ENCODE assay signal across 1 cellular context in the genomic region with DNA sequence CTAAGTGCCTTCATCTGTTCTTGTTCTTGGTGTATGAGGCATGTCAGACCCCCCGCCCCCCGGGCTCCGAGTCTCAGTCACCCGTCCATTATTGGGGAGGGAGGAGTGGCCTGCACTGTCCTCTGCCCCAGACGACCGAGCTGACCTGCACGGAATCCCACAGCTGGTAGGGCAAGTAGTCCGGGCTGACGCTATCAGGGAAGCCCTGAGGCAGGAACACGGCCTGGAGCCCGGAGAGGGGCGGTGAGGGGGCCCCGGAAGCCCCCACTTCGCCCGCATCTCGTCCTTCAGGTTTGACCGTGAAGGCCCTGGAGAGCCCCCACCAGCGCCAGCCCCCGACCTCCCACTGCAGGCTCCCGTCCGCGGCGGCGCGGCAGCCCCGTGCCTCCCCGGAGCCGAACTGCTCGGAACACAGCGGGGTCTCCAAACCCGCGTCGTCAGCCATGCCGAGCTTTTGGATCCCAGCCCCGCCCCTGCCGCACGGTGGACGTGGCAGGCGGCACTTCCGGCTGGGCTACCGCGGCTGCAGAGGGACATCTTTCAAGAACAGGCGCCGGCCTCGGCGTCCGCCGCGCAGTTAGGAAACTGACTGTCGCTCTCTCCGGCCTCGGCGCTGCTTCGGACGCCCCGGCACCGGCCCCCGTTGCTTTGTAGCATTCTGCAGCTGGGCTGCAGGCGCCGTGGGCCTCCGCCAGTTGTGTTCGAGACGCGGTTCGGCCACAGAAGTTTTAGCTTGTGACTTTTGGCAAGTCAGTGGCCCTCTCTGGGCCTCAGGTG.
A peak's percentile ranks its signal among the peaks of the same experiment; 100 is the strongest.
TF ChIP-seq lines count a peak whose summit lies in the region.

A gene (minus strand): TSS at position 463 of the 777 bp plus-strand sequence. CDS start 18 bp downstream, at position 445.

TF ChIP-seq in HepG2, 621 proteins besides CTCF, POLR2A, EP300 and RAD21 (continued from another document and continues in another):
- TF ChIP-seq, protein P1, sequence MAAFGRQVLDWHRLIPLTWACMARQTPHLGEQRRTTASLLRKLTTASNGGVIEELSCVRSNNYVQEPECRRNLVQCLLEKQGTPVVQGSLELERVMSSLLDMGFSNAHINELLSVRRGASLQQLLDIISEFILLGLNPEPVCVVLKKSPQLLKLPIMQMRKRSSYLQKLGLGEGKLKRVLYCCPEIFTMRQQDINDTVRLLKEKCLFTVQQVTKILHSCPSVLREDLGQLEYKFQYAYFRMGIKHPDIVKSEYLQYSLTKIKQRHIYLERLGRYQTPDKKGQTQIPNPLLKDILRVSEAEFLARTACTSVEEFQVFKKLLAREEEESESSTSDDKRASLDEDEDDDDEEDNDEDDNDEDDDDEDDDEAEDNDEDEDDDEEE (CRISPR knock-in tag; IDR thresholded peaks at IDR 0.05): peak; percentile 93
- TF ChIP-seq ZSCAN29 (CRISPR knock-in tag; conservative IDR thresholded peaks at IDR 0.05): peak; percentile 60; the same call in 1 of the 2 replicates
- TF ChIP-seq REXO4 (CRISPR knock-in tag; IDR thresholded peaks at IDR 0.05; ENCODE audit: borderline replicate concordance): no peak; the same call in 1 of the 2 replicates
- TF ChIP-seq, protein P2, sequence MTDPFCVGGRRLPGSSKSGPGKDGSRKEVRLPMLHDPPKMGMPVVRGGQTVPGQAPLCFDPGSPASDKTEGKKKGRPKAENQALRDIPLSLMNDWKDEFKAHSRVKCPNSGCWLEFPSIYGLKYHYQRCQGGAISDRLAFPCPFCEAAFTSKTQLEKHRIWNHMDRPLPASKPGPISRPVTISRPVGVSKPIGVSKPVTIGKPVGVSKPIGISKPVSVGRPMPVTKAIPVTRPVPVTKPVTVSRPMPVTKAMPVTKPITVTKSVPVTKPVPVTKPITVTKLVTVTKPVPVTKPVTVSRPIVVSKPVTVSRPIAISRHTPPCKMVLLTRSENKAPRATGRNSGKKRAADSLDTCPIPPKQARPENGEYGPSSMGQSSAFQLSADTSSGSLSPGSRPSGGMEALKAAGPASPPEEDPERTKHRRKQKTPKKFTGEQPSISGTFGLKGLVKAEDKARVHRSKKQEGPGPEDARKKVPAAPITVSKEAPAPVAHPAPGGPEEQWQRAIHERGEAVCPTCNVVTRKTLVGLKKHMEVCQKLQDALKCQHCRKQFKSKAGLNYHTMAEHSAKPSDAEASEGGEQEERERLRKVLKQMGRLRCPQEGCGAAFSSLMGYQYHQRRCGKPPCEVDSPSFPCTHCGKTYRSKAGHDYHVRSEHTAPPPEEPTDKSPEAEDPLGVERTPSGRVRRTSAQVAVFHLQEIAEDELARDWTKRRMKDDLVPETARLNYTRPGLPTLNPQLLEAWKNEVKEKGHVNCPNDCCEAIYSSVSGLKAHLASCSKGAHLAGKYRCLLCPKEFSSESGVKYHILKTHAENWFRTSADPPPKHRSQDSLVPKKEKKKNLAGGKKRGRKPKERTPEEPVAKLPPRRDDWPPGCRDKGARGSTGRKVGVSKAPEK (CRISPR knock-in tag; IDR thresholded peaks at IDR 0.05; ENCODE audit: borderline replicate concordance): no peak
- TF ChIP-seq ZNF768 (CRISPR knock-in tag; IDR thresholded peaks at IDR 0.05): peak; percentile 92
- no peak for TF ChIP-seq ZNF432 (CRISPR knock-in tag; IDR thresholded peaks at IDR 0.05; ENCODE audit: borderline replicate concordance)
- TF ChIP-seq HOXA9 (CRISPR knock-in tag; IDR thresholded peaks at IDR 0.05; ENCODE audit: borderline replicate concordance): no peak; the same call in 1 of the 2 replicates
- peak; percentile 72 for TF ChIP-seq GATAD2A (CRISPR knock-in tag; IDR thresholded peaks at IDR 0.05)
- no peak for TF ChIP-seq PCBP2 (optimal IDR thresholded peaks at IDR 0.05; ENCODE audit: low read depth, low read length, poor library complexity, severe bottlenecking)
- TF ChIP-seq NFIC (IDR thresholded peaks at IDR 0.05; ENCODE audit: low read length): no peak
- peak; percentile 82; the same call in 1 of the 2 replicates for TF ChIP-seq ZNF790 (CRISPR knock-in tag; IDR thresholded peaks at IDR 0.05; ENCODE audit: borderline replicate concordance)
- TF ChIP-seq HMGA1 (CRISPR knock-in tag; conservative IDR thresholded peaks at IDR 0.05): no peak
- peak; percentile 99 for TF ChIP-seq ELF1 (CRISPR knock-in tag; IDR thresholded peaks at IDR 0.05)
- TF ChIP-seq, protein P3, sequence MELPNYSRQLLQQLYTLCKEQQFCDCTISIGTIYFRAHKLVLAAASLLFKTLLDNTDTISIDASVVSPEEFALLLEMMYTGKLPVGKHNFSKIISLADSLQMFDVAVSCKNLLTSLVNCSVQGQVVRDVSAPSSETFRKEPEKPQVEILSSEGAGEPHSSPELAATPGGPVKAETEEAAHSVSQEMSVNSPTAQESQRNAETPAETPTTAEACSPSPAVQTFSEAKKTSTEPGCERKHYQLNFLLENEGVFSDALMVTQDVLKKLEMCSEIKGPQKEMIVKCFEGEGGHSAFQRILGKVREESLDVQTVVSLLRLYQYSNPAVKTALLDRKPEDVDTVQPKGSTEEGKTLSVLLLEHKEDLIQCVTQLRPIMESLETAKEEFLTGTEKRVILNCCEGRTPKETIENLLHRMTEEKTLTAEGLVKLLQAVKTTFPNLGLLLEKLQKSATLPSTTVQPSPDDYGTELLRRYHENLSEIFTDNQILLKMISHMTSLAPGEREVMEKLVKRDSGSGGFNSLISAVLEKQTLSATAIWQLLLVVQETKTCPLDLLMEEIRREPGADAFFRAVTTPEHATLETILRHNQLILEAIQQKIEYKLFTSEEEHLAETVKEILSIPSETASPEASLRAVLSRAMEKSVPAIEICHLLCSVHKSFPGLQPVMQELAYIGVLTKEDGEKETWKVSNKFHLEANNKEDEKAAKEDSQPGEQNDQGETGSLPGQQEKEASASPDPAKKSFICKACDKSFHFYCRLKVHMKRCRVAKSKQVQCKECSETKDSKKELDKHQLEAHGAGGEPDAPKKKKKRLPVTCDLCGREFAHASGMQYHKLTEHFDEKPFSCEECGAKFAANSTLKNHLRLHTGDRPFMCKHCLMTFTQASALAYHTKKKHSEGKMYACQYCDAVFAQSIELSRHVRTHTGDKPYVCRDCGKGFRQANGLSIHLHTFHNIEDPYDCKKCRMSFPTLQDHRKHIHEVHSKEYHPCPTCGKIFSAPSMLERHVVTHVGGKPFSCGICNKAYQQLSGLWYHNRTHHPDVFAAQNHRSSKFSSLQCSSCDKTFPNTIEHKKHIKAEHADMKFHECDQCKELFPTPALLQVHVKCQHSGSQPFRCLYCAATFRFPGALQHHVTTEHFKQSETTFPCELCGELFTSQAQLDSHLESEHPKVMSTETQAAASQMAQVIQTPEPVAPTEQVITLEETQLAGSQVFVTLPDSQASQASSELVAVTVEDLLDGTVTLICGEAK (IDR thresholded peaks at IDR 0.05): no peak
- TF ChIP-seq, protein P3 (CRISPR knock-in tag; IDR thresholded peaks at IDR 0.05): peak; percentile 93; the same call in 1 of the 2 replicates
- TF ChIP-seq, protein P4, sequence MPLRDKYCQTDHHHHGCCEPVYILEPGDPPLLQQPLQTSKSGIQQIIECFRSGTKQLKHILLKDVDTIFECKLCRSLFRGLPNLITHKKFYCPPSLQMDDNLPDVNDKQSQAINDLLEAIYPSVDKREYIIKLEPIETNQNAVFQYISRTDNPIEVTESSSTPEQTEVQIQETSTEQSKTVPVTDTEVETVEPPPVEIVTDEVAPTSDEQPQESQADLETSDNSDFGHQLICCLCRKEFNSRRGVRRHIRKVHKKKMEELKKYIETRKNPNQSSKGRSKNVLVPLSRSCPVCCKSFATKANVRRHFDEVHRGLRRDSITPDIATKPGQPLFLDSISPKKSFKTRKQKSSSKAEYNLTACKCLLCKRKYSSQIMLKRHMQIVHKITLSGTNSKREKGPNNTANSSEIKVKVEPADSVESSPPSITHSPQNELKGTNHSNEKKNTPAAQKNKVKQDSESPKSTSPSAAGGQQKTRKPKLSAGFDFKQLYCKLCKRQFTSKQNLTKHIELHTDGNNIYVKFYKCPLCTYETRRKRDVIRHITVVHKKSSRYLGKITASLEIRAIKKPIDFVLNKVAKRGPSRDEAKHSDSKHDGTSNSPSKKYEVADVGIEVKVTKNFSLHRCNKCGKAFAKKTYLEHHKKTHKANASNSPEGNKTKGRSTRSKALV (CRISPR knock-in tag; IDR thresholded peaks at IDR 0.05): no peak
- peak; percentile 77 for TF ChIP-seq FOXO1 (CRISPR knock-in tag; IDR thresholded peaks at IDR 0.05)
- peak; percentile 93; the same call in 1 of the 2 replicates for TF ChIP-seq DNMT1 (CRISPR knock-in tag; IDR thresholded peaks at IDR 0.05)
- no peak for TF ChIP-seq SMARCE1 (IDR thresholded peaks at IDR 0.05; ENCODE audit: borderline replicate concordance)
- TF ChIP-seq, protein P5, sequence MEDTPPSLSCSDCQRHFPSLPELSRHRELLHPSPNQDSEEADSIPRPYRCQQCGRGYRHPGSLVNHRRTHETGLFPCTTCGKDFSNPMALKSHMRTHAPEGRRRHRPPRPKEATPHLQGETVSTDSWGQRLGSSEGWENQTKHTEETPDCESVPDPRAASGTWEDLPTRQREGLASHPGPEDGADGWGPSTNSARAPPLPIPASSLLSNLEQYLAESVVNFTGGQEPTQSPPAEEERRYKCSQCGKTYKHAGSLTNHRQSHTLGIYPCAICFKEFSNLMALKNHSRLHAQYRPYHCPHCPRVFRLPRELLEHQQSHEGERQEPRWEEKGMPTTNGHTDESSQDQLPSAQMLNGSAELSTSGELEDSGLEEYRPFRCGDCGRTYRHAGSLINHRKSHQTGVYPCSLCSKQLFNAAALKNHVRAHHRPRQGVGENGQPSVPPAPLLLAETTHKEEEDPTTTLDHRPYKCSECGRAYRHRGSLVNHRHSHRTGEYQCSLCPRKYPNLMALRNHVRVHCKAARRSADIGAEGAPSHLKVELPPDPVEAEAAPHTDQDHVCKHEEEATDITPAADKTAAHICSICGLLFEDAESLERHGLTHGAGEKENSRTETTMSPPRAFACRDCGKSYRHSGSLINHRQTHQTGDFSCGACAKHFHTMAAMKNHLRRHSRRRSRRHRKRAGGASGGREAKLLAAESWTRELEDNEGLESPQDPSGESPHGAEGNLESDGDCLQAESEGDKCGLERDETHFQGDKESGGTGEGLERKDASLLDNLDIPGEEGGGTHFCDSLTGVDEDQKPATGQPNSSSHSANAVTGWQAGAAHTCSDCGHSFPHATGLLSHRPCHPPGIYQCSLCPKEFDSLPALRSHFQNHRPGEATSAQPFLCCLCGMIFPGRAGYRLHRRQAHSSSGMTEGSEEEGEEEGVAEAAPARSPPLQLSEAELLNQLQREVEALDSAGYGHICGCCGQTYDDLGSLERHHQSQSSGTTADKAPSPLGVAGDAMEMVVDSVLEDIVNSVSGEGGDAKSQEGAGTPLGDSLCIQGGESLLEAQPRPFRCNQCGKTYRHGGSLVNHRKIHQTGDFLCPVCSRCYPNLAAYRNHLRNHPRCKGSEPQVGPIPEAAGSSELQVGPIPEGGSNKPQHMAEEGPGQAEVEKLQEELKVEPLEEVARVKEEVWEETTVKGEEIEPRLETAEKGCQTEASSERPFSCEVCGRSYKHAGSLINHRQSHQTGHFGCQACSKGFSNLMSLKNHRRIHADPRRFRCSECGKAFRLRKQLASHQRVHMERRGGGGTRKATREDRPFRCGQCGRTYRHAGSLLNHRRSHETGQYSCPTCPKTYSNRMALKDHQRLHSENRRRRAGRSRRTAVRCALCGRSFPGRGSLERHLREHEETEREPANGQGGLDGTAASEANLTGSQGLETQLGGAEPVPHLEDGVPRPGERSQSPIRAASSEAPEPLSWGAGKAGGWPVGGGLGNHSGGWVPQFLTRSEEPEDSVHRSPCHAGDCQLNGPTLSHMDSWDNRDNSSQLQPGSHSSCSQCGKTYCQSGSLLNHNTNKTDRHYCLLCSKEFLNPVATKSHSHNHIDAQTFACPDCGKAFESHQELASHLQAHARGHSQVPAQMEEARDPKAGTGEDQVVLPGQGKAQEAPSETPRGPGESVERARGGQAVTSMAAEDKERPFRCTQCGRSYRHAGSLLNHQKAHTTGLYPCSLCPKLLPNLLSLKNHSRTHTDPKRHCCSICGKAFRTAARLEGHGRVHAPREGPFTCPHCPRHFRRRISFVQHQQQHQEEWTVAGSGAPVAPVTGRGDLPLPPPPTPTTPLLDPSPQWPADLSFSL (CRISPR knock-in tag; IDR thresholded peaks at IDR 0.05): peak; percentile 82
- peak; percentile 95; the same call in 1 of the 2 replicates for TF ChIP-seq ZNF34 (CRISPR knock-in tag; IDR thresholded peaks at IDR 0.05; ENCODE audit: borderline replicate concordance)
- no peak for TF ChIP-seq ZNF468 (CRISPR knock-in tag; IDR thresholded peaks at IDR 0.05)
- TF ChIP-seq DPF2 (CRISPR knock-in tag; IDR thresholded peaks at IDR 0.05; ENCODE audit: borderline replicate concordance, low read depth): no peak
- no peak for TF ChIP-seq ZNF335 (CRISPR knock-in tag; IDR thresholded peaks at IDR 0.05)
- TF ChIP-seq ZNF326 (CRISPR knock-in tag; IDR thresholded peaks at IDR 0.05; ENCODE audit: borderline replicate concordance): no peak
- TF ChIP-seq ZNF331 (CRISPR knock-in tag; IDR thresholded peaks at IDR 0.05): peak; percentile 96
- TF ChIP-seq SNAPC2 (CRISPR knock-in tag; IDR thresholded peaks at IDR 0.05): 0 out of 2 replicates have a peak, but pooled peaks have one; percentile 58
- TF ChIP-seq MED13 (CRISPR knock-in tag; IDR thresholded peaks at IDR 0.05): 0 out of 2 replicates have a peak, but pooled peaks have one; percentile 69
- TF ChIP-seq, protein P6, sequence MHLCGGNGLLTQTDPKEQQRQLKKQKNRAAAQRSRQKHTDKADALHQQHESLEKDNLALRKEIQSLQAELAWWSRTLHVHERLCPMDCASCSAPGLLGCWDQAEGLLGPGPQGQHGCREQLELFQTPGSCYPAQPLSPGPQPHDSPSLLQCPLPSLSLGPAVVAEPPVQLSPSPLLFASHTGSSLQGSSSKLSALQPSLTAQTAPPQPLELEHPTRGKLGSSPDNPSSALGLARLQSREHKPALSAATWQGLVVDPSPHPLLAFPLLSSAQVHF (CRISPR knock-in tag; IDR thresholded peaks at IDR 0.05): peak; percentile 88; the same call in 1 of the 2 replicates
- 0 out of 2 replicates have a peak, but pooled peaks have one; percentile 54 for TF ChIP-seq SIX4 (CRISPR knock-in tag; IDR thresholded peaks at IDR 0.05)
- peak; percentile 88; the same call in 1 of the 2 replicates for TF ChIP-seq ZNF451 (CRISPR knock-in tag; IDR thresholded peaks at IDR 0.05)
